Comparison of ENCODE assay signal across 8 cellular contexts in genomic region chr5:127492854-127493738, GRCh38. TPM values are rescaled to one million over a fixed set of nuclear protein-coding genes. Genes with fewer than 3 reads are reported as not detected.
DNase-seq lines count a peak whose midpoint lies in the region; ATAC-seq, FAIRE-seq and TF ChIP-seq lines count a peak whose summit lies in the region.

No MANE protein-coding gene starts in this region.

- TF ChIP-seq CTCF in Peyer's patch (IDR thresholded peaks at IDR 0.05) (peak; percentile 19 to 94 (median 80)), H1 (IDR thresholded peaks at IDR 0.05; ENCODE audit: control extremely low read depth in 1 of 3, insufficient read depth in 1 of 3, low read depth in 1 of 3, low read length in 3 of 3) (peak in 2 of 3 experiments; percentile 44 to 72; a peak in 3 of 4 replicates), nephron progenitor cell (IDR thresholded peaks at IDR 0.05) (peak; percentile 86)

- no peak for TF ChIP-seq EP300 in H1 (IDR thresholded peaks at IDR 0.05; ENCODE audit: borderline replicate concordance in 1 of 2, low read depth in 2 of 2, low read length in 2 of 2)

- no peak overlapping the region for H3K18ac ChIP-seq in H1 (ENCODE audit: extremely low read depth, low read length)

- H2BK120ac ChIP-seq in H1 (replicated peaks; ENCODE audit: low read depth, low read length), result no peak overlapping the region

- H3K4me2 ChIP-seq in H1 (ENCODE audit: insufficient read depth in 1 of 2, low read depth in 2 of 2, low read length in 2 of 2), result no peak overlapping the region

- H3K27ac Mint-ChIP-seq in nephron progenitor cell, result peak overlapping the region; percentile 65

- no peak overlapping the region for H3K4me3 Mint-ChIP-seq in nephron progenitor cell

- H2AFZ ChIP-seq in H1 (ENCODE audit: low read length), result no peak overlapping the region

- WGBS in H1 (ENCODE audit: extremely low coverage in 1 of 2, insufficient coverage in 1 of 2, insufficient read length in 1 of 2, insufficient replicate concordance in 2 of 2, low coverage in 1 of 2, low lambda C conversion rate in 2 of 2, missing lambda C conversion rate in 1 of 2), 2 experiments, result 81% methylated on average over 3 of the region's 3 CpGs; no CpG with 5 or more reads in 1 of the 2 experiments

- no peaks in the 10 kb centered on the region for H3K27me3 ChIP-seq in Peyer's patch
- H3K27me3 ChIP-seq in H1 (replicated peaks in 1 of 4; ENCODE audit: control insufficient read depth in 3 of 4, extremely low read depth in 1 of 4, insufficient read depth in 3 of 4, low read length in 3 of 4), result no peaks in the 10 kb centered on the region

- intact Hi-C loops in Right ventricle myocardium superior (cut with DNase I), result loop anchor here (5.0 kb wide), 1 partner anchor 201 kb away; the partner anchor contains the start of gene MEGF10
- intact Hi-C loops in Right ventricle myocardium inferior (cut with DNase I), result loop anchor here (1.0 kb wide), 1 partner anchor 203 kb away; the partner anchor contains the start of gene MEGF10

- TF ChIP-seq RAD21 in H1 (IDR thresholded peaks at IDR 0.05 in 1 of 2, conservative IDR thresholded peaks at IDR 0.05 in 1 of 2; ENCODE audit: low read depth in 2 of 2, low read length in 2 of 2), result peak; percentile 41 to 42; a peak in 3 of 4 replicates

- no peak overlapping the region for H4K5ac ChIP-seq in H1 (ENCODE audit: insufficient read length, low read depth, low read length)

- H3K36me3 ChIP-seq in Peyer's patch, result no peaks in the 10 kb centered on the region
- H3K36me3 ChIP-seq in H1 (ENCODE audit: control insufficient read depth in 2 of 4, insufficient read depth in 4 of 4, low read length in 3 of 4), result no peaks in the 10 kb centered on the region

- no peaks in the 10 kb centered on the region for H3K36me3 Mint-ChIP-seq in nephron progenitor cell (ENCODE audit: low read depth)

- ATAC-seq in Right ventricle myocardium superior (ENCODE audit: poor library complexity), result peak; percentile 58
- ATAC-seq in Right ventricle myocardium inferior, result no peak
- peak; percentile 88 for ATAC-seq in GM21723 (IDR thresholded peaks at IDR 0.05; ENCODE audit: unreplicated experiment)

- FAIRE-seq in H1 (lab: Jason Lieb, UNC), result no peak

- H4K8ac ChIP-seq in H1 (ENCODE audit: extremely low read depth, insufficient read depth, low read length), result no peak overlapping the region

- H3K23ac ChIP-seq in H1 (ENCODE audit: insufficient read length), result no peak overlapping the region

- H3K9me3 ChIP-seq in Peyer's patch (no peaks in the 10 kb centered on the region), H1 (ENCODE audit: insufficient read depth in 2 of 2, low read depth in 1 of 2, low read length in 1 of 2) (peaks cover 9 to 12% of the 10 kb centered on the region in 2 experiments)

- peaks cover 10% of the 10 kb centered on the region for H3K4me1 Mint-ChIP-seq in nephron progenitor cell

- H3K14ac ChIP-seq in H1 (ENCODE audit: insufficient read length), result no peak overlapping the region

- H4K91ac ChIP-seq in H1 (replicated peaks; ENCODE audit: insufficient read length, low read length), result no peak overlapping the region

- no peak overlapping the region for H3K4me3 ChIP-seq in Jurkat, Clone E6-1 (ENCODE audit: low read length)
- H3K4me3 ChIP-seq in Peyer's patch, result no peak overlapping the region
- no peak overlapping the region for H3K4me3 ChIP-seq in H1 (ENCODE audit: extremely low read depth in 1 of 4, insufficient read depth in 2 of 4, low read depth in 3 of 4, low read length in 4 of 4)

- no peaks in the 10 kb centered on the region for H3K79me2 ChIP-seq in H1 (ENCODE audit: control insufficient read depth in 1 of 2, insufficient read depth in 2 of 2, low read length in 2 of 2)

- H3K4ac ChIP-seq in H1 (replicated peaks; ENCODE audit: insufficient read length, low read depth, low read length), result no peak overlapping the region

- TF ChIP-seq POLR2A in Peyer's patch (IDR thresholded peaks at IDR 0.05) (no peak), H1 (IDR thresholded peaks at IDR 0.05; ENCODE audit: control extremely low read depth in 1 of 2, low read depth in 2 of 2, low read length in 2 of 2) (no peak)

- H2BK12ac ChIP-seq in H1 (ENCODE audit: low read depth, low read length), result no peak overlapping the region

- no peak overlapping the region for H2BK5ac ChIP-seq in H1 (ENCODE audit: low read depth, low read length)

- H3K9me3 Mint-ChIP-seq in nephron progenitor cell, result peaks cover 13% of the 10 kb centered on the region

- H3K56ac ChIP-seq in H1 (replicated peaks; ENCODE audit: insufficient read length, low read depth, low read length), result no peak overlapping the region

- H2BK15ac ChIP-seq in H1 (ENCODE audit: low read length), result no peak overlapping the region

- no peak overlapping the region for H3K9ac ChIP-seq in H1 (replicated peaks in 1 of 4; ENCODE audit: extremely low read depth in 1 of 4, low read depth in 3 of 4, low read length in 3 of 4)

- no peak overlapping the region for H2AK5ac ChIP-seq in H1 (ENCODE audit: low read depth, low read length)

- no peak for DNase-seq in Right ventricle myocardium superior
- DNase-seq in Right ventricle myocardium inferior (ENCODE audit: missing footprints), result no peak
- DNase-seq in Jurkat, Clone E6-1 (ENCODE audit: low read depth, low spot score), result peak; percentile 28
- DNase-seq in Peyer's patch, result no peak
- no peak for DNase-seq in H1 (ENCODE audit: low read depth in 1 of 2, low spot score in 2 of 2)
- DNase-seq in nephron progenitor cell, result no peak
- DNase-seq in 8988T, result no peak

- no peaks in the 10 kb centered on the region for H3K79me1 ChIP-seq in H1 (ENCODE audit: low read depth, low read length)

- CTCF ChIA-PET in H1 (lab: Charles Lee; ENCODE audit: partially characterized antibody), result interaction anchor here (0.6 to 4.7 kb wide), 60 partner anchors 9 to 1793 kb away, joined by 3 to 38 read pairs (median 4); partner anchors contain the start of gene PRRC1

- peaks cover 0 to 5% (median 0%) of the 10 kb centered on the region in 4 donors for H3K4me1 ChIP-seq in Peyer's patch
- no peaks in the 10 kb centered on the region for H3K4me1 ChIP-seq in H1 (replicated peaks in 1 of 4; ENCODE audit: control insufficient read depth in 3 of 4, insufficient read depth in 4 of 4, low read length in 3 of 4)

- H4K20me1 ChIP-seq in H1 (replicated peaks in 1 of 2; ENCODE audit: control insufficient read depth in 1 of 2, insufficient read depth in 2 of 2, low read length in 2 of 2), result no peaks in the 10 kb centered on the region

- H3K23me2 ChIP-seq in H1 (ENCODE audit: low read depth, low read length), result no peaks in the 10 kb centered on the region

- H3K27ac ChIP-seq in Peyer's patch, result no peak overlapping the region
- no peak overlapping the region for H3K27ac ChIP-seq in H1 (ENCODE audit: low read depth, low read length)

- peaks cover 19% of the 10 kb centered on the region for H3K27me3 Mint-ChIP-seq in nephron progenitor cell (ENCODE audit: low read depth, poor library complexity)

- POLR2A ChIA-PET in H1 (lab: Charles Lee; ENCODE audit: partially characterized antibody), result no interaction called here

- H2BK20ac ChIP-seq in H1 (ENCODE audit: low read length), result no peak overlapping the region

TF ChIP-seq in H1, 55 proteins besides CTCF, POLR2A, EP300 and RAD21 (continues in another document):
- TF ChIP-seq GABPA (IDR thresholded peaks at IDR 0.05; ENCODE audit: borderline replicate concordance, insufficient read depth, low read length) (no peak), CHD1 (IDR thresholded peaks at IDR 0.05; ENCODE audit: low read depth, low read length) (no peak), FOSL1 (IDR thresholded peaks at IDR 0.05; ENCODE audit: insufficient read depth, low read depth, low read length) (no peak), BCL11A (IDR thresholded peaks at IDR 0.05; ENCODE audit: low read depth in 2 of 2, low read length in 2 of 2) (no peak), SP1 (IDR thresholded peaks at IDR 0.05; ENCODE audit: low read depth, low read length) (no peak), KDM4A (IDR thresholded peaks at IDR 0.05; ENCODE audit: low read depth, low read length, severe bottlenecking) (no peak)
- TF ChIP-seq, protein P1, sequence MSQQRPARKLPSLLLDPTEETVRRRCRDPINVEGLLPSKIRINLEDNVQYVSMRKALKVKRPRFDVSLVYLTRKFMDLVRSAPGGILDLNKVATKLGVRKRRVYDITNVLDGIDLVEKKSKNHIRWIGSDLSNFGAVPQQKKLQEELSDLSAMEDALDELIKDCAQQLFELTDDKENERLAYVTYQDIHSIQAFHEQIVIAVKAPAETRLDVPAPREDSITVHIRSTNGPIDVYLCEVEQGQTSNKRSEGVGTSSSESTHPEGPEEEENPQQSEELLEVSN (IDR thresholded peaks at IDR 0.05), result no peak

RNA-seq across cellular contexts. Expression of gene PRRC1, which starts 24.3 kb away (rescaled TPM):
- total RNA-seq in Right ventricle myocardium superior, result 17.1 TPM
- 20.3 TPM for total RNA-seq in Right ventricle myocardium inferior
- polyA plus RNA-seq in Jurkat, Clone E6-1 (2012; ENCODE audit: insufficient read depth, insufficient read length), result 48.3 TPM
- total RNA-seq in Peyer's patch, result 10 to 100 TPM; 34.1 to 60.9 (median 46.3) TPM
- 78.6 and 79.0 TPM in 2 replicates for total RNA-seq in H1 (2021; fragmentation: NEBNext Ultra II Directional; extraction: Animal tissue kit (Norgen Biotek cat#: 25700))
- 41.3 and 54.6 TPM in 2 replicates for polyA plus RNA-seq in H1 (2011; rRNA removed)
- 36.2 TPM for polyA plus RNA-seq in H1 (2011; cell fraction: cytosol; rRNA removed)
- 40.7 TPM for polyA plus RNA-seq in H1 (2011; cell fraction: nucleus; rRNA removed)
- polyA plus RNA-seq in H1 (2012, experiment 1 of 2), result 37.4 to 53.2 TPM (median 46.4 TPM) in 4 replicates
- polyA plus RNA-seq in H1 (2012, experiment 2 of 2), result 8.7 TPM
- polyA plus RNA-seq in H1 (2013, experiment 1 of 2), result 53.3 TPM
- 51.2 TPM for polyA plus RNA-seq in H1 (2013, experiment 2 of 2)
- 135 and 139 TPM in 2 replicates for polyA minus RNA-seq in H1 (2011; rRNA and poly(A)+ RNA removed)
- 55.9 TPM for polyA minus RNA-seq in H1 (2011; cell fraction: cytosol; rRNA and poly(A)+ RNA removed)
- 67.8 TPM for polyA minus RNA-seq in H1 (2011; cell fraction: nucleus; rRNA and poly(A)+ RNA removed)
